In the genomic region with DNA sequence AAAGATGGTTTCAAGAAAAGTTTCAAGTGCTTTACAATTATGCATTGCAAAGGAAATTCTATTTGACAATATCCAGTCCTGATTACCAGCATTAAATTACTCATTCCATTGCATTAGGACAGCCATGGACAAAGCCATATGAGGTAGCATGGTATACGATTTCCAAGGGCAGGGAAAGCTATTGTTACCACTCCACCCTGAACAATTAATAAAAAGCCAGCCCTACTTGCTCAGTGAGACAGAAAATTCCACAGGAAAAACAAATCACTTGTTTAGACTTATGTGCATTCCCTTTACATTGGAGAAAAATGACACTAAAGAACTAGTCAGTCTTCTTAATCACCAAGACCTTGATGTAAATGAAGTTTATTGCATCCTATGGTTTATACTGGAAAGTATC, we compare ENCODE assay signal across 12 cellular contexts. TPM values are rescaled to one million over a fixed set of nuclear protein-coding genes. Genes with fewer than 3 reads are reported as not detected.
"Had no signal": no experiment of that assay in that cellular context is flagged by ENCODE, and none has a peak within 500 bp of the region (broad histone marks: within the 10 kb centered on the region; RNA-seq: fewer than 3 reads in every experiment).

No MANE protein-coding gene starts in this region.

- ATAC-seq: activated CD8-positive, alpha-beta T cell treated with anti-CD3 and anti-CD28 coated beads for 36 hours; activated naive CD8-positive, alpha-beta T cell treated with anti-CD3 and anti-CD28 coated beads, Interleukin-2, amount 50 U/mL, for 24 hours had no signal

- H3K9me3 ChIP-seq: stomach, thyroid gland had no signal

- DNase-seq: activated CD4-positive, alpha-beta T cell treated with anti-CD3 and anti-CD28 coated beads for 4 hours; activated CD8-positive, alpha-beta memory T cell treated with anti-CD3 and anti-CD28 coated beads, Interleukin-2, amount 50 U/mL, for 4 hours; activated CD8-positive, alpha-beta T cell treated with anti-CD3 and anti-CD28 coated beads for 36 hours; activated naive CD8-positive, alpha-beta T cell treated with anti-CD3 and anti-CD28 coated beads, Interleukin-2, amount 50 U/mL, for 24 hours; caudate nucleus; cortex of kidney; effector CD8-positive, alpha-beta T cell; glutamatergic neuron; stimulated activated CD4-positive, alpha-beta T cell treated with anti-CD3 and anti-CD28 coated beads, Interleukin-4, amount 100 ng/mL, for 4 hours; stomach; thyroid gland; WERI-Rb-1 had no signal

- H3K27me3 ChIP-seq: stomach, thyroid gland had no signal

- H3K27ac ChIP-seq: thyroid gland, WERI-Rb-1 had no signal

- H3K4me1 ChIP-seq: stomach, thyroid gland had no signal

- H3K36me3 ChIP-seq: stomach, thyroid gland, WERI-Rb-1 had no signal

- H3K4me3 ChIP-seq: stomach, thyroid gland had no signal

RNA-seq across cellular contexts. Expression of gene CD36, which starts 5.6 kb away (rescaled TPM):
- total RNA-seq: activated CD8-positive, alpha-beta T cell treated with anti-CD3 and anti-CD28 coated beads for 36 hours had no signal
